Comparison of ENCODE assay signal across 9 cellular contexts in the genomic region with DNA sequence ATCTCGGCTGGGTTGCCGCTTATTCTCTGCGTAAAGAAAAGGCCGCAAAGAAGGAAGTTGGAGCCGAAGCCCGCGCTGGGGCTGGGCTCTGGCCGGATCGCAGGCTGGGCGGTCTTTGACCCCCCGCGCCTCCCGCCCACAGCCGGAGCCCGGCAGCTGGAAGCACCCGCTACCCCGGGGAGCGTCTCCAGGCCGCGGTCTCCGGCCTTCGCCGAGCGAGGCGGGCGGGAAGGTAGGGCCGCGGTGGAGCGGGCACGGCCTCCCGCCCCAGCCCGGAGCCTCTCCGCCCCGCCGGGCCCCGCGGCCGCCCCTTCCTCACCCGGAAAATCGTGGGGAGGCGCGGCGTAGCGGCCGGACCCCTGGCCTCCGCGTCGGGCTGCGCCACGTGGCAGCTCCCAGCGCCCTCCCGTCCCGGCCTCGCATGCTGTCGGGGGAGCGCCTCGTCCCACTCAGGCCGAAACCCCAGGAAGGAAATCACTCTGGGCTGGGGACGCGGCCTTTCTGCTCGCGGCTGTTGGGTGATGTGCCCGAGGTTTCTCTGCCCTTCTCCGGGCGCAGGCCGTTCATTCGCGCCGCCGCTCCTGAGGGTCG. TPM values are rescaled to one million over a fixed set of nuclear protein-coding genes. Genes with fewer than 3 reads are reported as not detected.
A peak's percentile ranks its signal among the peaks of the same experiment; 100 is the strongest.
DNase-seq lines count a peak whose midpoint lies in the region; ATAC-seq and TF ChIP-seq lines count a peak whose summit lies in the region.
"Had no signal": no experiment of that assay in that cellular context is flagged by ENCODE, and none has a peak within 500 bp of the region (broad histone marks: within the 10 kb centered on the region; RNA-seq: fewer than 3 reads in every experiment).

No MANE protein-coding gene starts in this region.

- no peak for TF ChIP-seq CTCF in heart right ventricle (IDR thresholded peaks at IDR 0.05)
- TF ChIP-seq CTCF in colonic mucosa (IDR thresholded peaks at IDR 0.05): no peak

- H3K4me1 ChIP-seq in heart right ventricle: peaks cover 0 to 19% (median 14%) of the 10 kb centered on the region in 9 donors
- H3K4me1 ChIP-seq in colonic mucosa: peaks cover 10% of the 10 kb centered on the region
- H3K4me1 ChIP-seq in mesendoderm (ENCODE audit: control insufficient read depth, low read depth, low read length): peaks cover 2% of the 10 kb centered on the region
- no peaks in the 10 kb centered on the region for H3K4me1 ChIP-seq in urinary bladder (ENCODE audit: insufficient read depth)

- H3K9ac ChIP-seq in colonic mucosa (ENCODE audit: low read depth in 2 of 2, low read length in 2 of 2) (no peak overlapping the region), mesendoderm (ENCODE audit: low read length) (peak overlapping the region; percentile 57)

- no peak overlapping the region for H3K27ac ChIP-seq in heart right ventricle
- no peak overlapping the region for H3K27ac ChIP-seq in colonic mucosa
- H3K27ac ChIP-seq in mesendoderm (ENCODE audit: low read depth, low read length): no peak overlapping the region
- no peak overlapping the region for H3K27ac ChIP-seq in urinary bladder (ENCODE audit: low read depth)

- H3K4me2 ChIP-seq in mesendoderm (ENCODE audit: low read length): peak overlapping the region; percentile 63

- H3K79me2 ChIP-seq in mesendoderm (ENCODE audit: control insufficient read depth, insufficient read depth, low read length): no peaks in the 10 kb centered on the region

- H3K56ac ChIP-seq in mesendoderm (ENCODE audit: low read length): peak overlapping the region; percentile 81

- DNase-seq in heart right ventricle (no peak), Right ventricle myocardium inferior (ENCODE audit: missing footprints) (no peak), colonic mucosa (no peak), mesendoderm (peak; percentile 37), GDM1 (lab: John Stamatoyannopoulos, UW) (no peak), DMS 273 treated with DMSO at 0.1 percent for 48 hours (lab: John Stamatoyannopoulos, UW) (no peak)
- DNase-seq: NCI-H1436 had no signal

- H2BK120ac ChIP-seq in mesendoderm (ENCODE audit: low read depth, low read length): no peak overlapping the region

- H2BK5ac ChIP-seq in mesendoderm (ENCODE audit: low read length): no peak overlapping the region

- 1 to 2% methylated on average over 57 to 71 of the region's 71 CpGs for WGBS in heart right ventricle, 2 donors
- no CpG with 5 or more reads among the region's 71 CpGs for WGBS in mesendoderm (ENCODE audit: extremely low coverage, insufficient coverage, low lambda C conversion rate)
- WGBS in urinary bladder: 2% methylated on average over 71 of the region's 71 CpGs

- no peaks in the 10 kb centered on the region for H3K36me3 ChIP-seq in heart right ventricle
- no peaks in the 10 kb centered on the region for H3K36me3 ChIP-seq in colonic mucosa
- no peaks in the 10 kb centered on the region for H3K36me3 ChIP-seq in mesendoderm (ENCODE audit: control insufficient read depth, insufficient read depth, low read length)
- H3K36me3 ChIP-seq in urinary bladder (ENCODE audit: insufficient read depth): no peaks in the 10 kb centered on the region

- H4K8ac ChIP-seq in mesendoderm (ENCODE audit: low read depth, low read length): no peak overlapping the region

- H3K9me3 ChIP-seq in heart right ventricle (no peaks in the 10 kb centered on the region), colonic mucosa (no peaks in the 10 kb centered on the region)

- ATAC-seq in heart right ventricle: peak in 3 of 8 donors; percentile 25 to 53 (median 48)
- ATAC-seq in Right ventricle myocardium inferior: no peak
- no peak for ATAC-seq in GM21381 (IDR thresholded peaks at IDR 0.05; ENCODE audit: unreplicated experiment)

- no peak overlapping the region for H3K4ac ChIP-seq in mesendoderm (ENCODE audit: low read depth, low read length)

- peak overlapping the region; percentile 39 for H3K18ac ChIP-seq in mesendoderm (ENCODE audit: low read length)

- no peak overlapping the region for H2BK15ac ChIP-seq in mesendoderm (replicated peaks; ENCODE audit: low read depth)

- peak overlapping the region in 8 of 10 donors; percentile 5 to 31 (median 14) for H3K4me3 ChIP-seq in heart right ventricle
- peak overlapping the region; percentile 31 for H3K4me3 ChIP-seq in colonic mucosa
- no peak overlapping the region for H3K4me3 ChIP-seq in mesendoderm (ENCODE audit: low read length)
- peak overlapping the region; percentile 7 for H3K4me3 ChIP-seq in urinary bladder (ENCODE audit: low read depth, low read length)

- H4K5ac ChIP-seq in mesendoderm (ENCODE audit: low read length): no peak overlapping the region

- H2AK5ac ChIP-seq in mesendoderm (ENCODE audit: low read length): no peak overlapping the region

- no peaks in the 10 kb centered on the region for H3K79me1 ChIP-seq in mesendoderm (ENCODE audit: low read length)

- H3K27me3 ChIP-seq in heart right ventricle (peaks cover 34 to 100% (median 99%) of the 10 kb centered on the region in 7 donors), colonic mucosa (peaks cover 86% of the 10 kb centered on the region), mesendoderm (ENCODE audit: insufficient read depth, low read length, poor library complexity) (peaks cover 53% of the 10 kb centered on the region)

- intact Hi-C loops in heart right ventricle (cut with DNase I) (loop anchor here in 2 of 10 donors (5.0 to 10.0 kb wide), 2 partner anchors 132 to 349 kb away; no protein-coding TSS in a partner anchor), Right ventricle myocardium inferior (cut with DNase I) (no loop called here), colonic mucosa (cut with DNase I) (no loop called here)

- H3K23ac ChIP-seq in mesendoderm (ENCODE audit: low read length): no peak overlapping the region

RNA-seq across cellular contexts. Expression of gene FOXD1, which starts 11.9 kb away (rescaled TPM):
- total RNA-seq in heart right ventricle (under 1 TPM in 4 of 10 donors, not detected in 6; 0.10 to 0.15 (median 0.13) TPM), Right ventricle myocardium inferior (not detected), colonic mucosa (under 1 TPM; 0.17 to 0.24 TPM), urinary bladder (0.58 TPM)
- polyA plus RNA-seq in heart right ventricle (under 1 TPM in 1 of 2 donors, not detected in 1; 0.07 TPM), urinary bladder (0.30 TPM)
- polyA plus RNA-seq in mesendoderm (2013, experiment 1 of 2): 0.25 TPM
- polyA plus RNA-seq in mesendoderm (2013, experiment 2 of 2): 0.21 TPM
